ENCODE assay signal across 1 cellular context in genomic region chr12:64173456-64173855, GRCh38.
TF ChIP-seq lines count a peak whose summit lies in the region.

No MANE protein-coding gene starts in this region.

TF ChIP-seq in GM23338, 12 proteins besides CTCF, POLR2A, EP300 and RAD21 (continued from another document):
- TF ChIP-seq REST (IDR thresholded peaks at IDR 0.05; ENCODE audit: unreplicated experiment) = no peak
- TF ChIP-seq ETS1 (IDR thresholded peaks at IDR 0.05) = no peak
- TF ChIP-seq STAT1 (IDR thresholded peaks at IDR 0.05; ENCODE audit: unreplicated experiment) = no peak
- no peak for TF ChIP-seq ZNF331 (CRISPR knock-in tag; IDR thresholded peaks at IDR 0.05; ENCODE audit: low read depth)
- TF ChIP-seq JUNB (IDR thresholded peaks at IDR 0.05; ENCODE audit: unreplicated experiment) = no peak
- no peak for TF ChIP-seq POLR2AphosphoS5 (IDR thresholded peaks at IDR 0.05; ENCODE audit: low read depth)
- no peak for TF ChIP-seq ZNF462 (CRISPR knock-in tag; IDR thresholded peaks at IDR 0.05)
- no peak for TF ChIP-seq NANOG (IDR thresholded peaks at IDR 0.05; ENCODE audit: borderline replicate concordance)
